ENCODE assay signal across 8 cellular contexts in genomic region chrX:70434914-70435586, GRCh38. TPM values are rescaled to one million over a fixed set of nuclear protein-coding genes. Genes with fewer than 3 reads are reported as not detected.
DNase-seq lines count a peak whose midpoint lies in the region; ATAC-seq and TF ChIP-seq lines count a peak whose summit lies in the region.

No MANE protein-coding gene starts in this region.

- no peaks in the 10 kb centered on the region for H3K36me3 ChIP-seq in SK-N-SH (replicated peaks in 1 of 2; ENCODE audit: control insufficient read depth in 1 of 2, insufficient read depth in 2 of 2, low read length in 1 of 2)
- H3K36me3 ChIP-seq in rectal smooth muscle tissue (ENCODE audit: control insufficient read depth, insufficient read depth, low read length) = no peaks in the 10 kb centered on the region

- CTCF ChIA-PET in SK-N-SH (lab: Yijun Ruan, JAX) = interaction anchor here (2.0 to 3.9 kb wide), 4 partner anchors 10 to 20 kb away, joined by 6 to 23 read pairs (median 9); partner anchors contain the start of genes DLG3 and GDPD2

- H4K20me1 ChIP-seq in SK-N-SH (ENCODE audit: insufficient read depth) = no peaks in the 10 kb centered on the region

- TF ChIP-seq CTCF in SK-N-SH (IDR thresholded peaks at IDR 0.05) = no peak
- TF ChIP-seq CTCF in fibroblast of villous mesenchyme (IDR thresholded peaks at IDR 0.05; ENCODE audit: insufficient read depth, low read depth, low read length) = no peak

- peak overlapping the region; percentile 78 for H3K4me2 ChIP-seq in SK-N-SH

- peak overlapping the region; percentile 78 for H3K9ac ChIP-seq in SK-N-SH
- H3K9ac ChIP-seq in rectal smooth muscle tissue (ENCODE audit: low read length) = no peak overlapping the region

- H3K4me1 ChIP-seq in SK-N-SH (ENCODE audit: control insufficient read depth in 1 of 2, insufficient read depth in 2 of 2, low read depth in 1 of 2, low read length in 1 of 2) (peaks cover 0 to 8% of the 10 kb centered on the region in 2 experiments; a peak in 1 of 4 replicates), rectal smooth muscle tissue (ENCODE audit: control insufficient read depth, insufficient read depth, low read length) (no peaks in the 10 kb centered on the region)

- H3K27me3 ChIP-seq in SK-N-SH (ENCODE audit: insufficient read depth) = no peaks in the 10 kb centered on the region
- no peaks in the 10 kb centered on the region for H3K27me3 ChIP-seq in rectal smooth muscle tissue (ENCODE audit: control insufficient read depth, insufficient read depth, low read length)

- 9% methylated on average over 15 of the region's 17 CpGs for WGBS in SK-N-SH (ENCODE audit: low lambda C conversion rate)

- H3K4me3 ChIP-seq in SK-N-SH (ENCODE audit: low read depth in 2 of 2, low read length in 1 of 2) = peak overlapping the region; percentile 64 to 81
- H3K4me3 ChIP-seq in fibroblast of villous mesenchyme (ENCODE audit: low read depth, low read length) = peak overlapping the region; percentile 81
- H3K4me3 ChIP-seq in rectal smooth muscle tissue (ENCODE audit: low read length) = peak overlapping the region; percentile 64

- H3F3A ChIP-seq in SK-N-SH (replicated peaks; ENCODE audit: insufficient read depth) = no peaks in the 10 kb centered on the region

- H3K9me3 ChIP-seq in SK-N-SH = no peaks in the 10 kb centered on the region

- POLR2A ChIA-PET in SK-N-SH (lab: Yijun Ruan, JAX) = interaction anchor here (1.4 kb wide), 1 partner anchor 10 kb away, joined by 4 read pairs; the partner anchor contains the start of gene DLG3

- H3K27ac ChIP-seq in SK-N-SH (ENCODE audit: low read depth in 2 of 2, low read length in 1 of 2) (peak overlapping the region; percentile 48 to 71; a peak in 3 of 4 replicates), rectal smooth muscle tissue (ENCODE audit: low read depth, low read length) (no peak overlapping the region)

- DNase-seq in SK-N-SH (no peak), fibroblast of villous mesenchyme (ENCODE audit: low read depth) (peak; percentile 29), NCI-H510A treated with DMSO at 0.1 percent for 48 hours (lab: John Stamatoyannopoulos, UW) (no peak), dedifferentiated amniotic fluid mesenchymal stem cell (ENCODE audit: extremely low spot score) (no peak), cerebellar nuclear complex (lab: John Stamatoyannopoulos, UW) (no peak)

- ATAC-seq in GM21447 (IDR thresholded peaks at IDR 0.05; ENCODE audit: unreplicated experiment) (peak; percentile 31), HG03342 (IDR thresholded peaks at IDR 0.05; ENCODE audit: unreplicated experiment) (no peak)

- no peak for TF ChIP-seq RAD21 in SK-N-SH (IDR thresholded peaks at IDR 0.05; ENCODE audit: low read length)

- H3K79me2 ChIP-seq in SK-N-SH (ENCODE audit: insufficient read depth) = no peaks in the 10 kb centered on the region

- H3K9me2 ChIP-seq in SK-N-SH = no peaks in the 10 kb centered on the region

- TF ChIP-seq EP300 in SK-N-SH (IDR thresholded peaks at IDR 0.05; ENCODE audit: borderline replicate concordance in 1 of 2, low read depth in 1 of 2, low read length in 1 of 2) = no peak

- H2AFZ ChIP-seq in SK-N-SH (ENCODE audit: low read depth) = peak overlapping the region; percentile 77

TF ChIP-seq in SK-N-SH, 30 proteins besides CTCF, POLR2A, EP300 and RAD21:
- TF ChIP-seq MEF2A (IDR thresholded peaks at IDR 0.05; ENCODE audit: borderline replicate concordance, low read depth) = peak; percentile 84
- TF ChIP-seq MAX (IDR thresholded peaks at IDR 0.05; ENCODE audit: low read depth) = no peak

RNA-seq across cellular contexts. Expression of gene DLG3, which starts 9.6 kb away (rescaled TPM):
- 11.7 TPM in 2 replicates for polyA plus RNA-seq in SK-N-SH (2012; rRNA removed)
- polyA plus RNA-seq in SK-N-SH (2012; cell fraction: cytosol; rRNA removed) = 10.7 and 12.5 TPM in 2 replicates
- 10.4 and 14.1 TPM in 2 replicates for polyA plus RNA-seq in SK-N-SH (2012; cell fraction: nucleus; rRNA removed)
- 8.4 and 11.7 TPM in 2 replicates for total RNA-seq in fibroblast of villous mesenchyme

RNA-seq across cellular contexts. Expression of gene GDPD2, which starts 11.9 kb away (rescaled TPM):
- 0.06 and 0.08 TPM in 2 replicates for polyA plus RNA-seq in SK-N-SH (2012; rRNA removed)
- 0.03 and 0.04 TPM in 2 replicates for polyA plus RNA-seq in SK-N-SH (2012; cell fraction: cytosol; rRNA removed)
- polyA plus RNA-seq in SK-N-SH (2012; cell fraction: nucleus; rRNA removed) = 0.51 and 0.83 TPM in 2 replicates
- not detected in 2 replicates for total RNA-seq in fibroblast of villous mesenchyme
